In the genomic region with DNA sequence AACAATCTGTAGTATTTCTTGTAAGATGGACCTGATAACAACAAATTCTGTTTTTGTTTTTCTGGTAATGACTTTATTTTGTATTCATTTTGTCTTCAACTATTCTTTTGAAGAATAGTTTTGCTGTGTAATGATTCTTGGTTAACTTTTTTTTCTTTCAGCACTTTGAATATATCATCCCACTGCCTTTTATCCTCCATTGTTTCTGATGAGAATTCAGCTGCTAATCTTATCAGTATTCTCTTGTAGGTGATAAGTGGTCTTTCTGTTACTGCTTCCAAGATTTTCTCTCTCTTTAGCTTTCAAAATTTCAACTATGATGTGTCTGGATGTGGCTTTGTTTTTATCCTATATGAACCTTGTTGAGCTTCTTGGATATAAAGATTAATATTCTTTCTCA, we compare ENCODE assay signal across 35 cellular contexts.
"Had no signal": no experiment of that assay in that cellular context is flagged by ENCODE, and none has a peak within 500 bp of the region (broad histone marks: within the 10 kb centered on the region; RNA-seq: fewer than 3 reads in every experiment).

No MANE protein-coding gene starts in this region.

- H3K36me3 ChIP-seq: MG63 had no signal

- H3K4me3 ChIP-seq: MG63 had no signal

- DNase-seq: Karpas-422, Kasumi-1, MG63, MM.1S, MV-4-11, NCI-H1048, NCI-H1092, NCI-H1092 treated with DMSO at 0.1 percent for 48 hours, NCI-H1105, NCI-H1105 treated with DMSO at 0.1 percent for 48 hours, NCI-H1417, NCI-H1417 treated with DMSO at 0.1 percent for 48 hours, NCI-H1436, NCI-H1436 treated with DMSO at 0.1 percent for 48 hours, NCI-H146, NCI-H1694, NCI-H1694 treated with DMSO at 0.1 percent for 48 hours, NCI-H187, NCI-H187 treated with DMSO at 0.1 percent for 48 hours, NCI-H1930, NCI-H2029, NCI-H2029 treated with DMSO at 0.1 percent for 48 hours, NCI-H2081, NCI-H2081 treated with DMSO at 0.1 percent for 48 hours, NCI-H2107, NCI-H2171, NCI-H2171 treated with DMSO at 0.1 percent for 48 hours, NCI-H2227 treated with DMSO at 0.1 percent for 48 hours, NCI-H226, NCI-H345, NCI-H446, NCI-H446 treated with DMSO at 0.1 percent for 48 hours, NCI-H510A, NCI-H510A treated with DMSO at 0.1 percent for 48 hours, NCI-H524 had no signal

- H3K27me3 ChIP-seq: MG63 had no signal
